Comparison of ENCODE assay signal across 6 cellular contexts in genomic region chr19:43344347-43344935, GRCh38. TPM values are rescaled to one million over a fixed set of nuclear protein-coding genes. Genes with fewer than 3 reads are reported as not detected.
"Had no signal": no experiment of that assay in that cellular context is flagged by ENCODE, and none has a peak within 500 bp of the region (broad histone marks: within the 10 kb centered on the region; RNA-seq: fewer than 3 reads in every experiment).

No MANE protein-coding gene starts in this region.

RNA-seq across cellular contexts. Expression of gene CD177, which starts 9.0 kb away (rescaled TPM):
- total RNA-seq: mesothelial cell of epicardium; natural killer cell treated with Interleukin-12 subunit alpha and Interleukin-12 subunit beta and Interleukin-15 and Interleukin-18, amount 100 ng/mL, for 72 hours; neural crest cell; osteocyte; smooth muscle cell had no signal
- polyA plus RNA-seq: immature natural killer cell, smooth muscle cell had no signal
